ENCODE assay signal across 8 cellular contexts in genomic region chr7:101125989-101126650, GRCh38. TPM values are rescaled to one million over a fixed set of nuclear protein-coding genes. Genes with fewer than 3 reads are reported as not detected.
A peak's percentile ranks its signal among the peaks of the same experiment; 100 is the strongest.
DNase-seq lines count a peak whose midpoint lies in the region; ATAC-seq and TF ChIP-seq lines count a peak whose summit lies in the region.

No MANE protein-coding gene starts in this region.

- H3K9me3 ChIP-seq in HCT116 (ENCODE audit: control insufficient read depth in 1 of 2, insufficient read depth in 1 of 2, low read depth in 1 of 2, low read length in 2 of 2): no peaks in the 10 kb centered on the region
- H3K9me3 ChIP-seq in Panc1 (ENCODE audit: control insufficient read depth, insufficient read depth, low read depth, low read length): no peaks in the 10 kb centered on the region
- H3K9me3 ChIP-seq in neuronal stem cell (replicated peaks in 1 of 2; ENCODE audit: control insufficient read depth in 2 of 2, insufficient read depth in 1 of 2, low read depth in 1 of 2, low read length in 2 of 2): no peaks in the 10 kb centered on the region

- BruUV-seq in HCT116 (replicated peaks; lab: Mats Ljungman, UMichigan) (TSS peak; percentile 41), Panc1 (replicated peaks; lab: Mats Ljungman, UMichigan) (no TSS peak)

- no peak overlapping the region for H2BK120ac ChIP-seq in neuronal stem cell (ENCODE audit: low read depth, low read length)

- RAD21 ChIA-PET in HCT116 (lab: Charles Lee; ENCODE audit: low non-redundant PET in 1 of 2, low total read pairs in 2 of 2, uncharacterized antibody in 2 of 2, unreplicated experiment in 2 of 2): no interaction called here

- no peak overlapping the region for H2BK12ac ChIP-seq in neuronal stem cell (ENCODE audit: low read length)

- H3K14ac ChIP-seq in neuronal stem cell (ENCODE audit: low read length): no peak overlapping the region

- H3K79me1 ChIP-seq in neuronal stem cell (ENCODE audit: low read depth, low read length): no peaks in the 10 kb centered on the region

- H3K4me1 ChIP-seq in HCT116 (ENCODE audit: control insufficient read depth in 1 of 2, insufficient read depth in 2 of 2, low read length in 2 of 2) (peaks cover 56 to 75% of the 10 kb centered on the region in 2 experiments), Panc1 (ENCODE audit: control insufficient read depth, insufficient read depth, low read length) (peaks cover 64% of the 10 kb centered on the region), neuronal stem cell (ENCODE audit: control insufficient read depth in 2 of 2, insufficient read depth in 1 of 2, low read depth in 1 of 2, low read length in 2 of 2) (peaks cover 17 to 29% of the 10 kb centered on the region in 2 donors)

- H2BK5ac ChIP-seq in neuronal stem cell (ENCODE audit: low read length): no peak overlapping the region

- DNase-seq in Caki2 (ENCODE audit: low read depth): peak; percentile 96
- no peak for DNase-seq in HCT116 (ENCODE audit: low read depth, low spot score)
- DNase-seq in Panc1 (ENCODE audit: low read depth, low spot score): no peak
- DNase-seq in fibroblast of gingiva (ENCODE audit: low read depth): peak; percentile 59
- no peak for DNase-seq in neuronal stem cell (ENCODE audit: low spot score)
- no peak for DNase-seq in central memory CD4-positive, alpha-beta T cell
- DNase-seq in NCI-H1694 treated with DMSO at 0.1 percent for 48 hours (lab: John Stamatoyannopoulos, UW): no peak
- DNase-seq in NCI-H2227 treated with DMSO at 0.1 percent for 48 hours (lab: John Stamatoyannopoulos, UW): no peak

- POLR2A ChIA-PET in HCT116 (lab: Charles Lee): interaction anchor here (0.7 to 4.0 kb wide), 20 partner anchors 8 to 231 kb away, joined by 3 to 26 read pairs (median 4); partner anchors contain the start of gene VGF
- POLR2A ChIA-PET in Panc1 (lab: Charles Lee): interaction anchor here (0.7 kb wide), 1 partner anchor 28 kb away, joined by 4 read pairs; no protein-coding TSS in a partner anchor

- TF ChIP-seq CTCF in HCT116 (IDR thresholded peaks at IDR 0.05 in 2 of 3, conservative IDR thresholded peaks at IDR 0.05 in 1 of 3; ENCODE audit: borderline replicate concordance in 1 of 3, insufficient read depth in 1 of 3, low read depth in 2 of 3, low read length in 2 of 3) (no peak), Panc1 (IDR thresholded peaks at IDR 0.05) (no peak)

- TF ChIP-seq RAD21 in HCT116 (IDR thresholded peaks at IDR 0.05; ENCODE audit: low read depth): no peak

- H3K9ac ChIP-seq in HCT116 (ENCODE audit: low read length) (peak overlapping the region; percentile 53), neuronal stem cell (ENCODE audit: low read depth, low read length, poor library complexity) (no peak overlapping the region)

- no peaks in the 10 kb centered on the region for H3K79me2 ChIP-seq in HCT116 (ENCODE audit: insufficient read depth, low read length)

- H3K18ac ChIP-seq in neuronal stem cell (ENCODE audit: low read length): no peak overlapping the region

- H3K27me3 ChIP-seq in HCT116 (ENCODE audit: insufficient read depth, low read length) (no peaks in the 10 kb centered on the region), Panc1 (ENCODE audit: control insufficient read depth, insufficient read depth, low read length) (no peaks in the 10 kb centered on the region), neuronal stem cell (ENCODE audit: control insufficient read depth in 3 of 3, insufficient read depth in 3 of 3, low read depth in 1 of 3, low read length in 3 of 3) (peaks cover 0 to 4% (median 0%) of the 10 kb centered on the region in 3 experiments)

- H3K4me2 ChIP-seq in HCT116 (ENCODE audit: low read length) (peak overlapping the region; percentile 80), neuronal stem cell (ENCODE audit: insufficient read depth, low read length, poor library complexity, severe bottlenecking) (no peak overlapping the region)

- H3K36me3 ChIP-seq in HCT116 (ENCODE audit: control insufficient read depth in 1 of 2, insufficient read depth in 2 of 2, low read length in 2 of 2): peaks cover 0 to 5% of the 10 kb centered on the region in 2 experiments; a peak in 1 of 4 replicates
- no peaks in the 10 kb centered on the region for H3K36me3 ChIP-seq in Panc1 (ENCODE audit: control insufficient read depth, insufficient read depth, low read length)
- no peaks in the 10 kb centered on the region for H3K36me3 ChIP-seq in neuronal stem cell (replicated peaks in 1 of 2; ENCODE audit: control insufficient read depth in 2 of 2, insufficient read depth in 2 of 2, low read length in 2 of 2)

- no peak overlapping the region for H3K4ac ChIP-seq in neuronal stem cell (ENCODE audit: low read length)

- WGBS in neuronal stem cell (ENCODE audit: extremely low coverage in 2 of 2, insufficient read length in 2 of 2, insufficient replicate concordance in 1 of 2), 2 donors: no CpG with 5 or more reads among the region's 15 CpGs

- no peak overlapping the region for H3K23ac ChIP-seq in neuronal stem cell (ENCODE audit: low read depth, low read length, poor library complexity)

- intact Hi-C loops in HCT116 (cut with micrococcal nuclease) (no loop called here), Panc1 (cut with micrococcal nuclease; ENCODE audit: unreplicated experiment) (no loop called here)

- no peak overlapping the region for H4K91ac ChIP-seq in neuronal stem cell (ENCODE audit: low read depth, low read length, poor library complexity)

- H3K9me2 ChIP-seq in HCT116 (ENCODE audit: insufficient read depth): no peaks in the 10 kb centered on the region

- CTCF ChIA-PET in HCT116 (lab: Charles Lee): interaction anchor here (1.0 to 2.6 kb wide), 6 partner anchors 12 to 49 kb away, joined by 3 to 16 read pairs (median 6); no protein-coding TSS in a partner anchor
- CTCF ChIA-PET in Panc1 (lab: Charles Lee): interaction anchor here (0.6 to 1.1 kb wide), 3 partner anchors 9 to 877 kb away, joined by 3 to 5 read pairs (median 4); no protein-coding TSS in a partner anchor

- H4K20me1 ChIP-seq in HCT116 (ENCODE audit: insufficient read depth): no peaks in the 10 kb centered on the region

- H4K8ac ChIP-seq in neuronal stem cell (ENCODE audit: low read depth, low read length): no peak overlapping the region

- no peak for TF ChIP-seq POLR2A in HCT116 (IDR thresholded peaks at IDR 0.05; ENCODE audit: borderline replicate concordance, extremely low read depth, insufficient read depth, insufficient read length)

- in situ Hi-C loops in Caki2 (cut with HindIII; ENCODE audit: low pct_unique_long_range_greater_than_20kb, low sequenced_read_pairs): no loop called here
- in situ Hi-C loops in Panc1 (cut with HindIII; ENCODE audit: low pct_unique_long_range_greater_than_20kb, low sequenced_read_pairs): no loop called here

- H2AFZ ChIP-seq in HCT116 (ENCODE audit: low read depth, low read length, poor library complexity, severe bottlenecking) (peak overlapping the region; percentile 59), neuronal stem cell (ENCODE audit: low read length) (peak overlapping the region; percentile 80)

- ATAC-seq in HCT116: peak; percentile 30
- peak; percentile 5 for ATAC-seq in Panc1

- peak overlapping the region in 1 of 2 experiments; percentile 50; a peak in 2 of 4 replicates for H3K4me3 ChIP-seq in HCT116 (replicated peaks in 1 of 2; ENCODE audit: low read depth in 1 of 2, low read length in 2 of 2)
- H3K4me3 ChIP-seq in Panc1 (ENCODE audit: low read depth in 2 of 2, low read length in 2 of 2): peak overlapping the region in 1 of 2 experiments; percentile 90; a peak in 2 of 4 replicates
- peak overlapping the region in 1 of 2 donors; percentile 33 for H3K4me3 ChIP-seq in neuronal stem cell (ENCODE audit: low read length in 2 of 2)

- no peak overlapping the region for H2BK15ac ChIP-seq in neuronal stem cell (ENCODE audit: low read length)

- no peak overlapping the region for H2AK5ac ChIP-seq in neuronal stem cell (ENCODE audit: low read depth, low read length)

- H3K27ac ChIP-seq in HCT116 (ENCODE audit: low read depth, low read length) (peak overlapping the region; percentile 57), Panc1 (ENCODE audit: low read length) (peak overlapping the region; percentile 98), neuronal stem cell (replicated peaks; ENCODE audit: low read length) (no peak overlapping the region)

TF ChIP-seq in HCT116, 20 proteins besides CTCF, POLR2A, EP300 and RAD21:
- TF ChIP-seq ZFX (IDR thresholded peaks at IDR 0.05) (0 out of 2 replicates have a peak, but pooled peaks have one; percentile 25), TCF7L2 (IDR thresholded peaks at IDR 0.05; ENCODE audit: borderline replicate concordance, extremely low read depth, insufficient read depth, insufficient read length) (no peak)

RNA-seq across cellular contexts. Expression of gene SERPINE1, which starts 0.8 kb away (rescaled TPM):
- total RNA-seq in Caki2 (2014; rRNA removed; shearing (Covaris generic); ENCODE audit: low replicate concordance): 36.7 and 42.4 TPM in 2 replicates
- total RNA-seq in HCT116 (2021; ENCODE audit: unreplicated experiment) (12.8 TPM), Panc1 (2021; ENCODE audit: unreplicated experiment) (370 TPM)
- polyA plus RNA-seq in HCT116 (2012): 32.8 and 45.4 TPM in 2 replicates
- polyA plus RNA-seq in Panc1 (2012; ENCODE audit: insufficient read length): 482 TPM
- 2.3 TPM for polyA plus RNA-seq in neuronal stem cell (2013, experiment 1 of 2)
- polyA plus RNA-seq in neuronal stem cell (2013, experiment 2 of 2): 2.2 TPM

RNA-seq across cellular contexts. Expression of gene AP1S1, which starts 28.2 kb away (rescaled TPM):
- 296 and 312 TPM in 2 replicates for total RNA-seq in Caki2 (2014; rRNA removed; shearing (Covaris generic); ENCODE audit: low replicate concordance)
- total RNA-seq in HCT116 (2021; ENCODE audit: unreplicated experiment) (130 TPM), Panc1 (2021; ENCODE audit: unreplicated experiment) (74.2 TPM)
- polyA plus RNA-seq in HCT116 (2012): 141 and 168 TPM in 2 replicates
- polyA plus RNA-seq in Panc1 (2012; ENCODE audit: insufficient read length): 152 TPM
- 50.8 TPM for polyA plus RNA-seq in neuronal stem cell (2013, experiment 1 of 2)
- polyA plus RNA-seq in neuronal stem cell (2013, experiment 2 of 2): 51.6 TPM

RNA-seq across cellular contexts. Expression of gene VGF, which starts 39.2 kb away (rescaled TPM):
- total RNA-seq in Caki2 (2014; rRNA removed; shearing (Covaris generic); ENCODE audit: low replicate concordance): 0.14 and 0.74 TPM in 2 replicates
- 43.2 TPM for total RNA-seq in HCT116 (2021; ENCODE audit: unreplicated experiment)
- polyA plus RNA-seq in HCT116 (2012): 23.1 and 30.2 TPM in 2 replicates
- total RNA-seq in Panc1 (2021; ENCODE audit: unreplicated experiment): 4.4 TPM
- 10.8 TPM for polyA plus RNA-seq in Panc1 (2012; ENCODE audit: insufficient read length)
- polyA plus RNA-seq in neuronal stem cell (2013, experiment 1 of 2): 3.6 TPM
- polyA plus RNA-seq in neuronal stem cell (2013, experiment 2 of 2): 3.9 TPM

RNA-seq across cellular contexts. Expression of gene TRIM56, which starts 40.8 kb away (rescaled TPM):
- total RNA-seq in Caki2 (2014; rRNA removed; shearing (Covaris generic); ENCODE audit: low replicate concordance): 4.1 and 6.8 TPM in 2 replicates
- total RNA-seq in HCT116 (2021; ENCODE audit: unreplicated experiment): 25.9 TPM
- 11.2 and 13.1 TPM in 2 replicates for polyA plus RNA-seq in HCT116 (2012)
- total RNA-seq in Panc1 (2021; ENCODE audit: unreplicated experiment): 37.4 TPM
- 31.8 TPM for polyA plus RNA-seq in Panc1 (2012; ENCODE audit: insufficient read length)
- 3.3 TPM for polyA plus RNA-seq in neuronal stem cell (2013, experiment 1 of 2)
- polyA plus RNA-seq in neuronal stem cell (2013, experiment 2 of 2): 3.7 TPM

RNA-seq across cellular contexts. Expression of gene NAT16, which starts 54.0 kb away (rescaled TPM):
- not detected in 2 replicates for total RNA-seq in Caki2 (2014; rRNA removed; shearing (Covaris generic); ENCODE audit: low replicate concordance)
- total RNA-seq in HCT116 (2021; ENCODE audit: unreplicated experiment) (2.0 TPM), Panc1 (2021; ENCODE audit: unreplicated experiment) (0.15 TPM)
- polyA plus RNA-seq in HCT116 (2012): 3.4 and 3.6 TPM in 2 replicates
- polyA plus RNA-seq in Panc1 (2012; ENCODE audit: insufficient read length): not detected
- 1.4 TPM for polyA plus RNA-seq in neuronal stem cell (2013, experiment 1 of 2)
- polyA plus RNA-seq in neuronal stem cell (2013, experiment 2 of 2): 1.6 TPM

Comparison
In these comparisons a context has a peak if more than half of its experiments do, and no peak if none do; other contexts are left out.
1. DNase-seq: peak in Caki2 (single experiment) and fibroblast of gingiva (single experiment); none in HCT116 (single experiment), Panc1 (single experiment), neuronal stem cell (single experiment), central memory CD4-positive, alpha-beta T cell (single experiment), NCI-H1694 treated with DMSO at 0.1 percent for 48 hours (single experiment) and NCI-H2227 treated with DMSO at 0.1 percent for 48 hours (single experiment).